In genomic region chr9:111099199-111100005, GRCh38 we compare ENCODE assay signal across 1 cellular context.
TF ChIP-seq lines count a peak whose summit lies in the region.

No MANE protein-coding gene starts in this region.

TF ChIP-seq in HEK293, 187 proteins besides CTCF, POLR2A, EP300 and RAD21 (continued from another document and continues in another):
- TF ChIP-seq, protein P1, sequence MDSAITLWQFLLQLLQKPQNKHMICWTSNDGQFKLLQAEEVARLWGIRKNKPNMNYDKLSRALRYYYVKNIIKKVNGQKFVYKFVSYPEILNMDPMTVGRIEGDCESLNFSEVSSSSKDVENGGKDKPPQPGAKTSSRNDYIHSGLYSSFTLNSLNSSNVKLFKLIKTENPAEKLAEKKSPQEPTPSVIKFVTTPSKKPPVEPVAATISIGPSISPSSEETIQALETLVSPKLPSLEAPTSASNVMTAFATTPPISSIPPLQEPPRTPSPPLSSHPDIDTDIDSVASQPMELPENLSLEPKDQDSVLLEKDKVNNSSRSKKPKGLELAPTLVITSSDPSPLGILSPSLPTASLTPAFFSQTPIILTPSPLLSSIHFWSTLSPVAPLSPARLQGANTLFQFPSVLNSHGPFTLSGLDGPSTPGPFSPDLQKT (IDR thresholded peaks at IDR 0.05; ENCODE audit: borderline replicate concordance, low read depth, low read length): no peak
- TF ChIP-seq ZNF585B (tag by site-specific recombination; IDR thresholded peaks at IDR 0.05) (no peak), ZNF629 (tag by site-specific recombination; IDR thresholded peaks at IDR 0.05) (peak; percentile 89), SP3 (tag by site-specific recombination; IDR thresholded peaks at IDR 0.05) (no peak), ZFP37 (tag by site-specific recombination; IDR thresholded peaks at IDR 0.05) (0 out of 2 replicates have a peak, but pooled peaks have one; percentile 19), ZFP69B (tag by site-specific recombination; IDR thresholded peaks at IDR 0.05) (no peak), ZNF221 (tag by site-specific recombination; IDR thresholded peaks at IDR 0.05; ENCODE audit: borderline replicate concordance) (no peak), ZNF416 (tag by site-specific recombination; IDR thresholded peaks at IDR 0.05) (no peak), ZNF184 (tag by site-specific recombination; IDR thresholded peaks at IDR 0.05) (no peak), ZNF121 (tag by site-specific recombination; IDR thresholded peaks at IDR 0.05) (no peak), ZNF596 (tag by site-specific recombination; IDR thresholded peaks at IDR 0.05) (no peak), ZNF549 (tag by site-specific recombination; IDR thresholded peaks at IDR 0.05) (no peak), ZNF571 (tag by site-specific recombination; IDR thresholded peaks at IDR 0.05) (no peak), ZNF433 (tag by site-specific recombination; IDR thresholded peaks at IDR 0.05; ENCODE audit: low read depth) (no peak), ZNF138 (tag by site-specific recombination; IDR thresholded peaks at IDR 0.05; ENCODE audit: borderline replicate concordance) (no peak), ZNF174 (tag by site-specific recombination; IDR thresholded peaks at IDR 0.05) (no peak), SP2 (tag by site-specific recombination; IDR thresholded peaks at IDR 0.05) (no peak), PRDM6 (tag by site-specific recombination; IDR thresholded peaks at IDR 0.05) (peak; percentile 97), ZNF513 (tag by site-specific recombination; IDR thresholded peaks at IDR 0.05) (no peak), ZNF600 (tag by site-specific recombination; IDR thresholded peaks at IDR 0.05) (peak; percentile 43; the same call in 1 of the 2 replicates), FEZF1 (tag by site-specific recombination; IDR thresholded peaks at IDR 0.05) (peak; percentile 86), ZNF157 (tag by site-specific recombination; IDR thresholded peaks at IDR 0.05) (no peak), TRIM28 (IDR thresholded peaks at IDR 0.05; ENCODE audit: borderline replicate concordance, low read length) (peak; percentile 63), ZNF324 (tag by site-specific recombination; IDR thresholded peaks at IDR 0.05) (no peak), ZNF350 (tag by site-specific recombination; IDR thresholded peaks at IDR 0.05) (no peak), ZNF423 (tag by site-specific recombination; IDR thresholded peaks at IDR 0.05) (no peak), REST (tag by site-specific recombination; IDR thresholded peaks at IDR 0.05) (no peak), GLIS1 (tag by site-specific recombination; IDR thresholded peaks at IDR 0.05) (peak; percentile 88), ZBTB20 (tag by site-specific recombination; IDR thresholded peaks at IDR 0.05) (no peak), ZNF501 (tag by site-specific recombination; IDR thresholded peaks at IDR 0.05) (no peak), ZNF580 (tag by site-specific recombination; IDR thresholded peaks at IDR 0.05) (peak; percentile 92), ZNF16 (tag by site-specific recombination; IDR thresholded peaks at IDR 0.05; ENCODE audit: low read depth) (no peak), ZIC2 (tag by site-specific recombination; IDR thresholded peaks at IDR 0.05) (peak; percentile 89), ZNF37A (tag by site-specific recombination; IDR thresholded peaks at IDR 0.05) (no peak), ZNF140 (tag by site-specific recombination; IDR thresholded peaks at IDR 0.05) (no peak), ZSCAN23 (tag by site-specific recombination; IDR thresholded peaks at IDR 0.05) (peak; percentile 45; the same call in 1 of the 2 replicates), YY2 (tag by site-specific recombination; IDR thresholded peaks at IDR 0.05) (no peak), ZNF660 (tag by site-specific recombination; IDR thresholded peaks at IDR 0.05) (0 out of 2 replicates have a peak, but pooled peaks have one; percentile 47)
- TF ChIP-seq, protein P2, sequence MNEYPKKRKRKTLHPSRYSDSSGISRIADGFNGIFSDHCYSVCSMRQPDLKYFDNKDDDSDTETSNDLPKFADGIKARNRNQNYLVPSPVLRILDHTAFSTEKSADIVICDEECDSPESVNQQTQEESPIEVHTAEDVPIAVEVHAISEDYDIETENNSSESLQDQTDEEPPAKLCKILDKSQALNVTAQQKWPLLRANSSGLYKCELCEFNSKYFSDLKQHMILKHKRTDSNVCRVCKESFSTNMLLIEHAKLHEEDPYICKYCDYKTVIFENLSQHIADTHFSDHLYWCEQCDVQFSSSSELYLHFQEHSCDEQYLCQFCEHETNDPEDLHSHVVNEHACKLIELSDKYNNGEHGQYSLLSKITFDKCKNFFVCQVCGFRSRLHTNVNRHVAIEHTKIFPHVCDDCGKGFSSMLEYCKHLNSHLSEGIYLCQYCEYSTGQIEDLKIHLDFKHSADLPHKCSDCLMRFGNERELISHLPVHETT (tag by site-specific recombination; IDR thresholded peaks at IDR 0.05): peak; percentile 77
- TF ChIP-seq, protein P3, sequence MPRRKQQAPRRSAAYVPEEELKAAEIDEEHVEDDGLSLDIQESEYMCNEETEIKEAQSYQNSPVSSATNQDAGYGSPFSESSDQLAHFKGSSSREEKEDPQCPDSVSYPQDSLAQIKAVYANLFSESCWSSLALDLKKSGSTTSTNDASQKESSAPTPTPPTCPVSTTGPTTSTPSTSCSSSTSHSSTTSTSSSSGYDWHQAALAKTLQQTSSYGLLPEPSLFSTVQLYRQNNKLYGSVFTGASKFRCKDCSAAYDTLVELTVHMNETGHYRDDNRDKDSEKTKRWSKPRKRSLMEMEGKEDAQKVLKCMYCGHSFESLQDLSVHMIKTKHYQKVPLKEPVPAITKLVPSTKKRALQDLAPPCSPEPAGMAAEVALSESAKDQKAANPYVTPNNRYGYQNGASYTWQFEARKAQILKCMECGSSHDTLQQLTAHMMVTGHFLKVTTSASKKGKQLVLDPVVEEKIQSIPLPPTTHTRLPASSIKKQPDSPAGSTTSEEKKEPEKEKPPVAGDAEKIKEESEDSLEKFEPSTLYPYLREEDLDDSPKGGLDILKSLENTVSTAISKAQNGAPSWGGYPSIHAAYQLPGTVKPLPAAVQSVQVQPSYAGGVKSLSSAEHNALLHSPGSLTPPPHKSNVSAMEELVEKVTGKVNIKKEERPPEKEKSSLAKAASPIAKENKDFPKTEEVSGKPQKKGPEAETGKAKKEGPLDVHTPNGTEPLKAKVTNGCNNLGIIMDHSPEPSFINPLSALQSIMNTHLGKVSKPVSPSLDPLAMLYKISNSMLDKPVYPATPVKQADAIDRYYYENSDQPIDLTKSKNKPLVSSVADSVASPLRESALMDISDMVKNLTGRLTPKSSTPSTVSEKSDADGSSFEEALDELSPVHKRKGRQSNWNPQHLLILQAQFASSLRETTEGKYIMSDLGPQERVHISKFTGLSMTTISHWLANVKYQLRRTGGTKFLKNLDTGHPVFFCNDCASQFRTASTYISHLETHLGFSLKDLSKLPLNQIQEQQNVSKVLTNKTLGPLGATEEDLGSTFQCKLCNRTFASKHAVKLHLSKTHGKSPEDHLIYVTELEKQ (tag by site-specific recombination; IDR thresholded peaks at IDR 0.05; ENCODE audit: borderline replicate concordance): peak; percentile 78; the same call in 1 of the 2 replicates
- TF ChIP-seq, protein P4, sequence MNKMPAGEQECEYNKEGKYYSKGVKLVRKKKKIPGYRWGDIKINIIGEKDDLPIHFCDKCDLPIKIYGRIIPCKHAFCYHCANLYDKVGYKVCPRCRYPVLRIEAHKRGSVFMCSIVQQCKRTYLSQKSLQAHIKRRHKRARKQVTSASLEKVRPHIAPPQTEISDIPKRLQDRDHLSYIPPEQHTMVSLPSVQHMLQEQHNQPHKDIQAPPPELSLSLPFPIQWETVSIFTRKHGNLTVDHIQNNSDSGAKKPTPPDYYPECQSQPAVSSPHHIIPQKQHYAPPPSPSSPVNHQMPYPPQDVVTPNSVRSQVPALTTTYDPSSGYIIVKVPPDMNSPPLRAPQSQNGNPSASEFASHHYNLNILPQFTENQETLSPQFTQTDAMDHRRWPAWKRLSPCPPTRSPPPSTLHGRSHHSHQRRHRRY (tag by site-specific recombination; IDR thresholded peaks at IDR 0.05): no peak
- TF ChIP-seq, protein P5, sequence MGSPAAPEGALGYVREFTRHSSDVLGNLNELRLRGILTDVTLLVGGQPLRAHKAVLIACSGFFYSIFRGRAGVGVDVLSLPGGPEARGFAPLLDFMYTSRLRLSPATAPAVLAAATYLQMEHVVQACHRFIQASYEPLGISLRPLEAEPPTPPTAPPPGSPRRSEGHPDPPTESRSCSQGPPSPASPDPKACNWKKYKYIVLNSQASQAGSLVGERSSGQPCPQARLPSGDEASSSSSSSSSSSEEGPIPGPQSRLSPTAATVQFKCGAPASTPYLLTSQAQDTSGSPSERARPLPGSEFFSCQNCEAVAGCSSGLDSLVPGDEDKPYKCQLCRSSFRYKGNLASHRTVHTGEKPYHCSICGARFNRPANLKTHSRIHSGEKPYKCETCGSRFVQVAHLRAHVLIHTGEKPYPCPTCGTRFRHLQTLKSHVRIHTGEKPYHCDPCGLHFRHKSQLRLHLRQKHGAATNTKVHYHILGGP (tag by site-specific recombination; IDR thresholded peaks at IDR 0.05): peak; percentile 12; the same call in 1 of the 2 replicates
- TF ChIP-seq, protein P6, sequence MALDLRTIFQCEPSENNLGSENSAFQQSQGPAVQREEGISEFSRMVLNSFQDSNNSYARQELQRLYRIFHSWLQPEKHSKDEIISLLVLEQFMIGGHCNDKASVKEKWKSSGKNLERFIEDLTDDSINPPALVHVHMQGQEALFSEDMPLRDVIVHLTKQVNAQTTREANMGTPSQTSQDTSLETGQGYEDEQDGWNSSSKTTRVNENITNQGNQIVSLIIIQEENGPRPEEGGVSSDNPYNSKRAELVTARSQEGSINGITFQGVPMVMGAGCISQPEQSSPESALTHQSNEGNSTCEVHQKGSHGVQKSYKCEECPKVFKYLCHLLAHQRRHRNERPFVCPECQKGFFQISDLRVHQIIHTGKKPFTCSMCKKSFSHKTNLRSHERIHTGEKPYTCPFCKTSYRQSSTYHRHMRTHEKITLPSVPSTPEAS (tag by site-specific recombination; IDR thresholded peaks at IDR 0.05): no peak
- TF ChIP-seq, protein P7, sequence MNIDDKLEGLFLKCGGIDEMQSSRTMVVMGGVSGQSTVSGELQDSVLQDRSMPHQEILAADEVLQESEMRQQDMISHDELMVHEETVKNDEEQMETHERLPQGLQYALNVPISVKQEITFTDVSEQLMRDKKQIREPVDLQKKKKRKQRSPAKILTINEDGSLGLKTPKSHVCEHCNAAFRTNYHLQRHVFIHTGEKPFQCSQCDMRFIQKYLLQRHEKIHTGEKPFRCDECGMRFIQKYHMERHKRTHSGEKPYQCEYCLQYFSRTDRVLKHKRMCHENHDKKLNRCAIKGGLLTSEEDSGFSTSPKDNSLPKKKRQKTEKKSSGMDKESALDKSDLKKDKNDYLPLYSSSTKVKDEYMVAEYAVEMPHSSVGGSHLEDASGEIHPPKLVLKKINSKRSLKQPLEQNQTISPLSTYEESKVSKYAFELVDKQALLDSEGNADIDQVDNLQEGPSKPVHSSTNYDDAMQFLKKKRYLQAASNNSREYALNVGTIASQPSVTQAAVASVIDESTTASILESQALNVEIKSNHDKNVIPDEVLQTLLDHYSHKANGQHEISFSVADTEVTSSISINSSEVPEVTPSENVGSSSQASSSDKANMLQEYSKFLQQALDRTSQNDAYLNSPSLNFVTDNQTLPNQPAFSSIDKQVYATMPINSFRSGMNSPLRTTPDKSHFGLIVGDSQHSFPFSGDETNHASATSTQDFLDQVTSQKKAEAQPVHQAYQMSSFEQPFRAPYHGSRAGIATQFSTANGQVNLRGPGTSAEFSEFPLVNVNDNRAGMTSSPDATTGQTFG (tag by site-specific recombination; IDR thresholded peaks at IDR 0.05; ENCODE audit: borderline replicate concordance): no peak
